15 cellular contexts compared by ENCODE assay signal in genomic region chr11:114302663-114303062, GRCh38. TPM values are rescaled to one million over a fixed set of nuclear protein-coding genes. Genes with fewer than 3 reads are reported as not detected.
A peak's percentile ranks its signal among the peaks of the same experiment; 100 is the strongest.
DNase-seq lines count a peak whose midpoint lies in the region; ATAC-seq, FAIRE-seq and TF ChIP-seq lines count a peak whose summit lies in the region.
"Had no signal": no experiment of that assay in that cellular context is flagged by ENCODE, and none has a peak within 500 bp of the region (broad histone marks: within the 10 kb centered on the region; RNA-seq: fewer than 3 reads in every experiment).

No MANE protein-coding gene starts in this region.

- peaks cover 11% of the 10 kb centered on the region for H3K9me3 ChIP-seq in A549
- H3K9me3 ChIP-seq in astrocyte (ENCODE audit: insufficient read depth, low read depth, low read length) = peaks cover 6% of the 10 kb centered on the region
- H3K9me3 ChIP-seq in psoas muscle = peaks cover 5% of the 10 kb centered on the region
- H3K9me3 ChIP-seq in thyroid gland = no peaks in the 10 kb centered on the region

- H3K9ac ChIP-seq in astrocyte (ENCODE audit: low read length) = no peak overlapping the region

- FAIRE-seq in A549 (lab: Jason Lieb, UNC) (no peak), astrocyte (lab: Jason Lieb, UNC) (no peak), RCC 7860 (lab: Jason Lieb, UNC) (no peak)
- FAIRE-seq: HTR-8/SVneo had no signal

- no peak for TF ChIP-seq EP300 in A549 (IDR thresholded peaks at IDR 0.05)

- TF ChIP-seq POLR2A in A549 (IDR thresholded peaks at IDR 0.05; ENCODE audit: low read length) (no peak), thyroid gland (IDR thresholded peaks at IDR 0.05) (no peak)

- H3K27ac ChIP-seq in A549 (peak overlapping the region in 1 of 2 experiments; percentile 70; a peak in 4 of 6 replicates), astrocyte (ENCODE audit: low read depth, low read length) (no peak overlapping the region), psoas muscle (no peak overlapping the region), thyroid gland (no peak overlapping the region)

- H3K27me3 Mint-ChIP-seq in astrocyte (ENCODE audit: low read depth, unreplicated experiment) = no peaks in the 10 kb centered on the region

- H3K4me2 ChIP-seq in A549 = peak overlapping the region; percentile 67
- H3K4me2 ChIP-seq in astrocyte (ENCODE audit: low read length) = peak overlapping the region; percentile 10

- H4K20me1 ChIP-seq in astrocyte (ENCODE audit: insufficient read depth, low read length) = peaks cover 33% of the 10 kb centered on the region

- 45% methylated on average over 1 of the region's 1 CpG for WGBS in A549 (ENCODE audit: missing lambda C conversion rate)
- WGBS in psoas muscle, 3 donors = 22 to 37% (median 27%) methylated on average over 1 of the region's 1 CpG
- 46 to 58% methylated on average over 1 of the region's 1 CpG for WGBS in thyroid gland, 2 donors

- H3K9me3 Mint-ChIP-seq in astrocyte (ENCODE audit: unreplicated experiment) = peaks cover 24% of the 10 kb centered on the region

- H3K4me3 ChIP-seq in A549 = 0 out of 3 replicates have a peak overlapping the region, but pooled peaks have one; percentile 13
- no peak overlapping the region for H3K4me3 ChIP-seq in astrocyte (ENCODE audit: insufficient read depth, low read depth, low read length)
- H3K4me3 ChIP-seq in fibroblast of the aortic adventitia (ENCODE audit: low read depth, low read length) = peak overlapping the region; percentile 49
- peak overlapping the region; percentile 72 for H3K4me3 ChIP-seq in psoas muscle
- H3K4me3 ChIP-seq in thyroid gland (replicated peaks in 1 of 3) = no peak overlapping the region

- POLR2A ChIA-PET in A549 (lab: Yijun Ruan, JAX) = no interaction called here

- H3K36me3 Mint-ChIP-seq in astrocyte (ENCODE audit: low read depth, unreplicated experiment) = peaks cover 71% of the 10 kb centered on the region

- no peak for DNase-seq in A549 (ENCODE audit: low read depth in 1 of 2, low spot score in 1 of 2)
- DNase-seq in astrocyte (ENCODE audit: low read depth) = no peak
- DNase-seq in fibroblast of the aortic adventitia (ENCODE audit: low read depth) = peak; percentile 43
- DNase-seq in psoas muscle = no peak
- DNase-seq in thyroid gland = no peak
- no peak for DNase-seq in RCC 7860 (ENCODE audit: low spot score)
- DNase-seq in SIG-M5 (lab: John Stamatoyannopoulos, UW) = no peak
- DNase-seq: Calu3; CD4-positive, alpha-beta T cell; GOT3; NCI-H345; NCI-H69; PC-3 had no signal

- peaks cover 26% of the 10 kb centered on the region for H3K4me1 Mint-ChIP-seq in astrocyte (ENCODE audit: low read depth, unreplicated experiment)

- intact Hi-C loops in psoas muscle (cut with DNase I) = no loop called here
- intact Hi-C loops in thyroid gland (cut with DNase I) = no loop called here

- CTCF ChIA-PET in A549 (lab: Yijun Ruan, JAX) = no interaction called here

- ATAC-seq in A549 (no peak), psoas muscle (peak in 2 of 4 donors; percentile 3 to 18), GM18907 (IDR thresholded peaks at IDR 0.05; ENCODE audit: unreplicated experiment) (no peak)
- ATAC-seq: PC-3 had no signal

- peak overlapping the region; percentile 72 for H3K4me3 Mint-ChIP-seq in astrocyte (ENCODE audit: unreplicated experiment)
- H3K4me3 Mint-ChIP-seq: CD4-positive, alpha-beta T cell had no signal

- no peaks in the 10 kb centered on the region for H3K27me3 ChIP-seq in astrocyte (ENCODE audit: insufficient read depth, low read length)
- H3K27me3 ChIP-seq in psoas muscle (ENCODE audit: insufficient read depth in 3 of 3, low read length in 2 of 3) = no peaks in the 10 kb centered on the region
- H3K27me3 ChIP-seq in thyroid gland = no peaks in the 10 kb centered on the region

- H3K4me1 ChIP-seq in A549 (peaks cover 36% of the 10 kb centered on the region), astrocyte (ENCODE audit: insufficient read depth, low read length) (peaks cover 12% of the 10 kb centered on the region), psoas muscle (peaks cover 1% of the 10 kb centered on the region), thyroid gland (no peaks in the 10 kb centered on the region)

- peak overlapping the region; percentile 34 for H3K27ac Mint-ChIP-seq in astrocyte (ENCODE audit: unreplicated experiment)
- H3K27ac Mint-ChIP-seq: CD4-positive, alpha-beta T cell had no signal

- H3K36me3 ChIP-seq in astrocyte (ENCODE audit: insufficient read depth, low read length) (peaks cover 18% of the 10 kb centered on the region), psoas muscle (ENCODE audit: insufficient read depth in 1 of 2, low read depth in 1 of 2) (peaks cover 2 to 50% of the 10 kb centered on the region in 2 donors), thyroid gland (peaks cover 4 to 13% of the 10 kb centered on the region in 2 donors)

- TF ChIP-seq CTCF in A549 (IDR thresholded peaks at IDR 0.05) (no peak), astrocyte (IDR thresholded peaks at IDR 0.05; ENCODE audit: insufficient read depth, low read depth, low read length) (no peak), fibroblast of the aortic adventitia (IDR thresholded peaks at IDR 0.05; ENCODE audit: insufficient read depth, low read length) (no peak), psoas muscle (IDR thresholded peaks at IDR 0.05) (no peak), thyroid gland (IDR thresholded peaks at IDR 0.05) (no peak)

- peaks cover 89% of the 10 kb centered on the region for H3K79me2 ChIP-seq in astrocyte (ENCODE audit: insufficient read depth, low read length)

- TF ChIP-seq RAD21 in A549 (conservative IDR thresholded peaks at IDR 0.05 in 1 of 2, IDR thresholded peaks at IDR 0.05 in 1 of 2) = no peak

- H2AFZ ChIP-seq in astrocyte (ENCODE audit: low read depth, low read length) = no peak overlapping the region

TF ChIP-seq in A549, 52 proteins besides CTCF, POLR2A, EP300 and RAD21:
- no peak for TF ChIP-seq TFCP2L1 (CRISPR knock-in tag; IDR thresholded peaks at IDR 0.05)
- TF ChIP-seq FOSB (CRISPR knock-in tag; IDR thresholded peaks at IDR 0.05) = no peak
- TF ChIP-seq, protein P1, sequence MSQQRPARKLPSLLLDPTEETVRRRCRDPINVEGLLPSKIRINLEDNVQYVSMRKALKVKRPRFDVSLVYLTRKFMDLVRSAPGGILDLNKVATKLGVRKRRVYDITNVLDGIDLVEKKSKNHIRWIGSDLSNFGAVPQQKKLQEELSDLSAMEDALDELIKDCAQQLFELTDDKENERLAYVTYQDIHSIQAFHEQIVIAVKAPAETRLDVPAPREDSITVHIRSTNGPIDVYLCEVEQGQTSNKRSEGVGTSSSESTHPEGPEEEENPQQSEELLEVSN (IDR thresholded peaks at IDR 0.05; ENCODE audit: borderline replicate concordance, low read depth) = no peak
- no peak for TF ChIP-seq GATA3 (IDR thresholded peaks at IDR 0.05; ENCODE audit: borderline replicate concordance)
- no peak for TF ChIP-seq KDM5A (IDR thresholded peaks at IDR 0.05)
- TF ChIP-seq CBX2 (IDR thresholded peaks at IDR 0.05; ENCODE audit: borderline replicate concordance, low read depth) = no peak
- no peak for TF ChIP-seq MAZ (IDR thresholded peaks at IDR 0.05; ENCODE audit: borderline replicate concordance, low read depth, low read length)
- no peak for TF ChIP-seq EHMT2 (IDR thresholded peaks at IDR 0.05; ENCODE audit: low read depth)
- no peak for TF ChIP-seq BHLHE40 (IDR thresholded peaks at IDR 0.05; ENCODE audit: low read depth, low read length)
- TF ChIP-seq NPAS2 (CRISPR knock-in tag; IDR thresholded peaks at IDR 0.05; ENCODE audit: borderline replicate concordance) = no peak
- TF ChIP-seq HOXA7 (CRISPR knock-in tag; IDR thresholded peaks at IDR 0.05) = no peak
- no peak for TF ChIP-seq CBX8 (IDR thresholded peaks at IDR 0.05)

RNA-seq across cellular contexts. Expression of gene NNMT, which starts 6.5 kb away (rescaled TPM):
- polyA plus RNA-seq in A549 (2011; rRNA removed) (285 and 296 TPM in 2 replicates), A549 (2017; fragmentation: RNase III; extraction: RNeasy Plus Mini Kit Qiagen cat#74134 plus additional on column Dnase treatment) (295 to 421 TPM (median 390 TPM) in 3 replicates), psoas muscle (1,000 to 10,000 TPM in 2 of 3 donors, 100 to 1,000 TPM in 1; 649 to 3,089 (median 1,851) TPM)
- polyA plus RNA-seq in A549 (2012; cell fraction: cytosol; rRNA removed) = 196 and 199 TPM in 2 replicates
- polyA plus RNA-seq in A549 (2012; cell fraction: nucleus; rRNA removed) = 179 and 198 TPM in 2 replicates
- 123 and 152 TPM in 2 replicates for polyA minus RNA-seq in A549 (2011; rRNA and poly(A)+ RNA removed)
- total RNA-seq in astrocyte (394 and 527 TPM in 2 replicates), fibroblast of the aortic adventitia (ENCODE audit: low replicate concordance) (178 and 2,246 TPM in 2 replicates), psoas muscle (1,000 to 10,000 TPM in 1 of 4 donors, 100 to 1,000 TPM in 3; 165 to 2,602 (median 604) TPM), thyroid gland (100 to 1,000 TPM in 3 of 4 donors, 10 to 100 TPM in 1; 78.1 to 459 (median 185) TPM)
- total RNA-seq: CD4-positive, alpha-beta T cell had no signal

Comparison
In these comparisons a context has a peak if more than half of its experiments do, and no peak if none do; other contexts are left out.
1. H3K4me3 ChIP-seq: peak in A549 (single experiment), fibroblast of the aortic adventitia (single experiment) and psoas muscle (single experiment); none in astrocyte (single experiment) and thyroid gland (0 of 3).